1 cellular context compared by ENCODE assay signal in genomic region chr17:38656959-38657823, GRCh38.
A peak's percentile ranks its signal among the peaks of the same experiment; 100 is the strongest.
TF ChIP-seq lines count a peak whose summit lies in the region.

No MANE protein-coding gene starts in this region.

TF ChIP-seq in HepG2, 621 proteins besides CTCF, POLR2A, EP300 and RAD21 (continued from another document and continues in another):
- TF ChIP-seq, protein P1, sequence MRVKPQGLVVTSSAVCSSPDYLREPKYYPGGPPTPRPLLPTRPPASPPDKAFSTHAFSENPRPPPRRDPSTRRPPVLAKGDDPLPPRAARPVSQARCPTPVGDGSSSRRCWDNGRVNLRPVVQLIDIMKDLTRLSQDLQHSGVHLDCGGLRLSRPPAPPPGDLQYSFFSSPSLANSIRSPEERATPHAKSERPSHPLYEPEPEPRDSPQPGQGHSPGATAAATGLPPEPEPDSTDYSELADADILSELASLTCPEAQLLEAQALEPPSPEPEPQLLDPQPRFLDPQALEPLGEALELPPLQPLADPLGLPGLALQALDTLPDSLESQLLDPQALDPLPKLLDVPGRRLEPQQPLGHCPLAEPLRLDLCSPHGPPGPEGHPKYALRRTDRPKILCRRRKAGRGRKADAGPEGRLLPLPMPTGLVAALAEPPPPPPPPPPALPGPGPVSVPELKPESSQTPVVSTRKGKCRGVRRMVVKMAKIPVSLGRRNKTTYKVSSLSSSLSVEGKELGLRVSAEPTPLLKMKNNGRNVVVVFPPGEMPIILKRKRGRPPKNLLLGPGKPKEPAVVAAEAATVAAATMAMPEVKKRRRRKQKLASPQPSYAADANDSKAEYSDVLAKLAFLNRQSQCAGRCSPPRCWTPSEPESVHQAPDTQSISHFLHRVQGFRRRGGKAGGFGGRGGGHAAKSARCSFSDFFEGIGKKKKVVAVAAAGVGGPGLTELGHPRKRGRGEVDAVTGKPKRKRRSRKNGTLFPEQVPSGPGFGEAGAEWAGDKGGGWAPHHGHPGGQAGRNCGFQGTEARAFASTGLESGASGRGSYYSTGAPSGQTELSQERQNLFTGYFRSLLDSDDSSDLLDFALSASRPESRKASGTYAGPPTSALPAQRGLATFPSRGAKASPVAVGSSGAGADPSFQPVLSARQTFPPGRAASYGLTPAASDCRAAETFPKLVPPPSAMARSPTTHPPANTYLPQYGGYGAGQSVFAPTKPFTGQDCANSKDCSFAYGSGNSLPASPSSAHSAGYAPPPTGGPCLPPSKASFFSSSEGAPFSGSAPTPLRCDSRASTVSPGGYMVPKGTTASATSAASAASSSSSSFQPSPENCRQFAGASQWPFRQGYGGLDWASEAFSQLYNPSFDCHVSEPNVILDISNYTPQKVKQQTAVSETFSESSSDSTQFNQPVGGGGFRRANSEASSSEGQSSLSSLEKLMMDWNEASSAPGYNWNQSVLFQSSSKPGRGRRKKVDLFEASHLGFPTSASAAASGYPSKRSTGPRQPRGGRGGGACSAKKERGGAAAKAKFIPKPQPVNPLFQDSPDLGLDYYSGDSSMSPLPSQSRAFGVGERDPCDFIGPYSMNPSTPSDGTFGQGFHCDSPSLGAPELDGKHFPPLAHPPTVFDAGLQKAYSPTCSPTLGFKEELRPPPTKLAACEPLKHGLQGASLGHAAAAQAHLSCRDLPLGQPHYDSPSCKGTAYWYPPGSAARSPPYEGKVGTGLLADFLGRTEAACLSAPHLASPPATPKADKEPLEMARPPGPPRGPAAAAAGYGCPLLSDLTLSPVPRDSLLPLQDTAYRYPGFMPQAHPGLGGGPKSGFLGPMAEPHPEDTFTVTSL (CRISPR knock-in tag; IDR thresholded peaks at IDR 0.05; ENCODE audit: borderline replicate concordance): peak; percentile 90
- TF ChIP-seq ZNF441 (CRISPR knock-in tag; IDR thresholded peaks at IDR 0.05; ENCODE audit: borderline replicate concordance) (peak; percentile 62; the same call in 1 of the 2 replicates), GTF2F1 (IDR thresholded peaks at IDR 0.05; ENCODE audit: low read length) (peak; percentile 84), JUND (CRISPR knock-in tag; IDR thresholded peaks at IDR 0.05) (no peak; the same call in 1 of the 2 replicates), THAP7 (CRISPR knock-in tag; IDR thresholded peaks at IDR 0.05) (no peak), ZNF30 (CRISPR knock-in tag; IDR thresholded peaks at IDR 0.05) (0 out of 2 replicates have a peak, but pooled peaks have one; percentile 43), ZNF33A (CRISPR knock-in tag; IDR thresholded peaks at IDR 0.05; ENCODE audit: borderline replicate concordance) (peak; percentile 91; the same call in 1 of the 2 replicates), SCMH1 (CRISPR knock-in tag; IDR thresholded peaks at IDR 0.05; ENCODE audit: borderline replicate concordance) (no peak), POGK (CRISPR knock-in tag; conservative IDR thresholded peaks at IDR 0.05) (0 out of 2 replicates have a peak, but pooled peaks have one; percentile 35), TBX2 (CRISPR knock-in tag; IDR thresholded peaks at IDR 0.05; ENCODE audit: borderline replicate concordance) (peak; percentile 95), IRF2 (CRISPR knock-in tag; IDR thresholded peaks at IDR 0.05) (peak; percentile 80; the same call in 1 of the 2 replicates), HES4 (CRISPR knock-in tag; IDR thresholded peaks at IDR 0.05; ENCODE audit: borderline replicate concordance) (peak; percentile 34; the same call in 1 of the 2 replicates), TEF (CRISPR knock-in tag; IDR thresholded peaks at IDR 0.05) (no peak), ZBTB26 (CRISPR knock-in tag; IDR thresholded peaks at IDR 0.05; ENCODE audit: borderline replicate concordance) (peak; percentile 67), AFF4 (CRISPR knock-in tag; IDR thresholded peaks at IDR 0.05) (0 out of 2 replicates have a peak, but pooled peaks have one; percentile 46), TARDBP (CRISPR knock-in tag; IDR thresholded peaks at IDR 0.05) (peak; percentile 96), ZNF326 (CRISPR knock-in tag; IDR thresholded peaks at IDR 0.05; ENCODE audit: borderline replicate concordance) (no peak), TSC22D2 (CRISPR knock-in tag; IDR thresholded peaks at IDR 0.05; ENCODE audit: borderline replicate concordance) (no peak), ZNF670 (CRISPR knock-in tag; IDR thresholded peaks at IDR 0.05; ENCODE audit: borderline replicate concordance) (peak; percentile 95), ZNF513 (CRISPR knock-in tag; conservative IDR thresholded peaks at IDR 0.05) (no peak), ZNF879 (CRISPR knock-in tag; IDR thresholded peaks at IDR 0.05) (no peak; the same call in 1 of the 2 replicates), SNAPC5 (CRISPR knock-in tag; IDR thresholded peaks at IDR 0.05; ENCODE audit: borderline replicate concordance) (no peak; the same call in 1 of the 2 replicates), ZNF652 (CRISPR knock-in tag; IDR thresholded peaks at IDR 0.05; ENCODE audit: borderline replicate concordance, low read depth) (no peak), ZMAT3 (CRISPR knock-in tag; conservative IDR thresholded peaks at IDR 0.05) (peak; percentile 23; the same call in 1 of the 2 replicates), ZBTB14 (CRISPR knock-in tag; IDR thresholded peaks at IDR 0.05) (0 out of 2 replicates have a peak, but pooled peaks have one; percentile 17), KDM5B (CRISPR knock-in tag; IDR thresholded peaks at IDR 0.05; ENCODE audit: borderline replicate concordance) (peak; percentile 84; the same call in 1 of the 2 replicates), SPEN (CRISPR knock-in tag; IDR thresholded peaks at IDR 0.05; ENCODE audit: low read depth) (peak; percentile 48)
- TF ChIP-seq, protein P2, sequence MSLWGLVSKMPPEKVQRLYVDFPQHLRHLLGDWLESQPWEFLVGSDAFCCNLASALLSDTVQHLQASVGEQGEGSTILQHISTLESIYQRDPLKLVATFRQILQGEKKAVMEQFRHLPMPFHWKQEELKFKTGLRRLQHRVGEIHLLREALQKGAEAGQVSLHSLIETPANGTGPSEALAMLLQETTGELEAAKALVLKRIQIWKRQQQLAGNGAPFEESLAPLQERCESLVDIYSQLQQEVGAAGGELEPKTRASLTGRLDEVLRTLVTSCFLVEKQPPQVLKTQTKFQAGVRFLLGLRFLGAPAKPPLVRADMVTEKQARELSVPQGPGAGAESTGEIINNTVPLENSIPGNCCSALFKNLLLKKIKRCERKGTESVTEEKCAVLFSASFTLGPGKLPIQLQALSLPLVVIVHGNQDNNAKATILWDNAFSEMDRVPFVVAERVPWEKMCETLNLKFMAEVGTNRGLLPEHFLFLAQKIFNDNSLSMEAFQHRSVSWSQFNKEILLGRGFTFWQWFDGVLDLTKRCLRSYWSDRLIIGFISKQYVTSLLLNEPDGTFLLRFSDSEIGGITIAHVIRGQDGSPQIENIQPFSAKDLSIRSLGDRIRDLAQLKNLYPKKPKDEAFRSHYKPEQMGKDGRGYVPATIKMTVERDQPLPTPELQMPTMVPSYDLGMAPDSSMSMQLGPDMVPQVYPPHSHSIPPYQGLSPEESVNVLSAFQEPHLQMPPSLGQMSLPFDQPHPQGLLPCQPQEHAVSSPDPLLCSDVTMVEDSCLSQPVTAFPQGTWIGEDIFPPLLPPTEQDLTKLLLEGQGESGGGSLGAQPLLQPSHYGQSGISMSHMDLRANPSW (CRISPR knock-in tag; IDR thresholded peaks at IDR 0.05; ENCODE audit: borderline replicate concordance): peak; percentile 75; the same call in 1 of the 2 replicates
- TF ChIP-seq, protein P3, sequence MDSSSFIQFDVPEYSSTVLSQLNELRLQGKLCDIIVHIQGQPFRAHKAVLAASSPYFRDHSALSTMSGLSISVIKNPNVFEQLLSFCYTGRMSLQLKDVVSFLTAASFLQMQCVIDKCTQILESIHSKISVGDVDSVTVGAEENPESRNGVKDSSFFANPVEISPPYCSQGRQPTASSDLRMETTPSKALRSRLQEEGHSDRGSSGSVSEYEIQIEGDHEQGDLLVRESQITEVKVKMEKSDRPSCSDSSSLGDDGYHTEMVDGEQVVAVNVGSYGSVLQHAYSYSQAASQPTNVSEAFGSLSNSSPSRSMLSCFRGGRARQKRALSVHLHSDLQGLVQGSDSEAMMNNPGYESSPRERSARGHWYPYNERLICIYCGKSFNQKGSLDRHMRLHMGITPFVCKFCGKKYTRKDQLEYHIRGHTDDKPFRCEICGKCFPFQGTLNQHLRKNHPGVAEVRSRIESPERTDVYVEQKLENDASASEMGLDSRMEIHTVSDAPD (CRISPR knock-in tag; IDR thresholded peaks at IDR 0.05): peak; percentile 22; the same call in 1 of the 2 replicates
- TF ChIP-seq, protein P4, sequence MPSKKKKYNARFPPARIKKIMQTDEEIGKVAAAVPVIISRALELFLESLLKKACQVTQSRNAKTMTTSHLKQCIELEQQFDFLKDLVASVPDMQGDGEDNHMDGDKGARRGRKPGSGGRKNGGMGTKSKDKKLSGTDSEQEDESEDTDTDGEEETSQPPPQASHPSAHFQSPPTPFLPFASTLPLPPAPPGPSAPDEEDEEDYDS (CRISPR knock-in tag; IDR thresholded peaks at IDR 0.05): peak; percentile 96
